Comparison of ENCODE assay signal across 7 cellular contexts in the genomic region with DNA sequence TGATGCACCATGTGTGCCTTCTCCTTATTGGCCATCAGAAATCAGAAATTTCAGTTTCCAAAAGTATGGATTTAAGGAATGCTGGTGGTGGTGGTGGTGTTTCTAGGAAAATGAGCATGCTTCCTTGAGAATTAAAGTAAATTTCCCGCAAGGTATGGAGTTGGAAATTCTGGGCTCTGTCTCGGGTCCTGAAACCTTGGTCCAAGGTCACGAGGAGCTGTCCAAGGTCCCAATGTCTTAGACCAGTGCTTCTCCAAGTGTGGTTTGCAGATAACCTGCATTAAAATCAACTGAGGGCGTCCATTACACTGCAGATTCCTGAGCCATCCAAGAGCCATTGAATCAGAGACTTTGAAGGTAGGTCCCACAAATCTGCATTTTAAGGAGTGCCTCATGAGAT.
DNase-seq lines count a peak whose midpoint lies in the region; ATAC-seq and TF ChIP-seq lines count a peak whose summit lies in the region.

No MANE protein-coding gene starts in this region.

- H3K4me3 ChIP-seq in GM23338 = no peak overlapping the region
- H3K4me3 ChIP-seq in brain microvascular endothelial cell (ENCODE audit: low read depth, low read length) = no peak overlapping the region

- peaks cover 4% of the 10 kb centered on the region for H3K27me3 Mint-ChIP-seq in GM23338 (ENCODE audit: insufficient read depth, low read depth, poor library complexity)
- H3K27me3 Mint-ChIP-seq in naive thymus-derived CD8-positive, alpha-beta T cell = peaks cover 20 to 51% (median 42%) of the 10 kb centered on the region in 5 donors

- H3K27ac Mint-ChIP-seq in GM23338 = no peak overlapping the region
- H3K27ac Mint-ChIP-seq in naive thymus-derived CD8-positive, alpha-beta T cell = no peak overlapping the region

- no peaks in the 10 kb centered on the region; the same call in 1 of the 2 replicates for H3F3A ChIP-seq in GM23338 (replicated peaks; ENCODE audit: low read depth)

- no peaks in the 10 kb centered on the region for H3K9me3 Mint-ChIP-seq in GM23338
- H3K9me3 Mint-ChIP-seq in naive thymus-derived CD8-positive, alpha-beta T cell = peaks cover 0 to 4% (median 0%) of the 10 kb centered on the region in 9 donors

- no peaks in the 10 kb centered on the region for H3K9me2 ChIP-seq in GM23338 (ENCODE audit: insufficient read depth)

- in situ Hi-C loops in brain microvascular endothelial cell (cut with HindIII; ENCODE audit: low pct_ligation_motif_present, low sequenced_read_pairs) = no loop called here

- H3K4me3 Mint-ChIP-seq in GM23338 = no peak overlapping the region
- no peak overlapping the region for H3K4me3 Mint-ChIP-seq in naive thymus-derived CD8-positive, alpha-beta T cell

- no peaks in the 10 kb centered on the region for H3K36me3 ChIP-seq in GM23338 (ENCODE audit: insufficient read depth)
- no peaks in the 10 kb centered on the region for H3K36me3 ChIP-seq in brain microvascular endothelial cell (replicated peaks)

- H3K27ac ChIP-seq in GM23338 (ENCODE audit: low read depth) (no peak overlapping the region), brain microvascular endothelial cell (no peak overlapping the region)

- H2AFZ ChIP-seq in GM23338 = no peak overlapping the region

- no peak overlapping the region for H3K4me2 ChIP-seq in GM23338

- peaks cover 5% of the 10 kb centered on the region for H3K4me1 ChIP-seq in GM23338 (ENCODE audit: insufficient read depth)

- intact Hi-C loops in posterior vena cava (cut with DNase I) = no loop called here

- DNase-seq in GM23338 (ENCODE audit: low spot score) = peak; percentile 91
- peak; percentile 44 for DNase-seq in NAMALWA (ENCODE audit: low spot score)
- DNase-seq in brain microvascular endothelial cell = peak; percentile 34
- DNase-seq in naive thymus-derived CD8-positive, alpha-beta T cell = peak in 7 of 10 donors; percentile 14 to 35 (median 23)
- no peak for DNase-seq in posterior vena cava (ENCODE audit: low spot score)
- DNase-seq in stimulated activated CD4-positive, alpha-beta T cell treated with anti-CD3 and anti-CD28 coated beads, Interleukin-15, amount 100 ng/mL, for 24 hours = no peak
- DNase-seq in hippocampal formation (lab: John Stamatoyannopoulos, UW) = no peak

- no peaks in the 10 kb centered on the region for H3K4me1 Mint-ChIP-seq in GM23338
- H3K4me1 Mint-ChIP-seq in naive thymus-derived CD8-positive, alpha-beta T cell = peaks cover 6 to 15% (median 12%) of the 10 kb centered on the region in 4 donors

- POLR2A ChIA-PET in naive thymus-derived CD8-positive, alpha-beta T cell (lab: Charles Lee) = no interaction called here

- ATAC-seq in GM23338 = peak; percentile 5; the same call in 2 of the 3 replicates
- no peak for ATAC-seq in naive thymus-derived CD8-positive, alpha-beta T cell

- TF ChIP-seq CTCF in GM23338 (conservative IDR thresholded peaks at IDR 0.05; ENCODE audit: low read depth in 2 of 2) (no peak), brain microvascular endothelial cell (IDR thresholded peaks at IDR 0.05; ENCODE audit: low read depth, low read length, missing control alignments) (no peak)

- no peaks in the 10 kb centered on the region for H3K27me3 ChIP-seq in GM23338 (ENCODE audit: insufficient read depth)
- H3K27me3 ChIP-seq in brain microvascular endothelial cell (replicated peaks) = no peaks in the 10 kb centered on the region

- no peaks in the 10 kb centered on the region; the same call in 1 of the 2 replicates for H4K20me1 ChIP-seq in GM23338 (replicated peaks; ENCODE audit: insufficient read depth)

- H3K36me3 Mint-ChIP-seq in GM23338 (ENCODE audit: low read depth) = no peaks in the 10 kb centered on the region
- H3K36me3 Mint-ChIP-seq in naive thymus-derived CD8-positive, alpha-beta T cell = no peaks in the 10 kb centered on the region

- H3K79me2 ChIP-seq in GM23338 (replicated peaks; ENCODE audit: insufficient read depth) = no peaks in the 10 kb centered on the region

TF ChIP-seq in GM23338, 12 proteins besides CTCF, POLR2A, EP300 and RAD21 (continues in another document):
- TF ChIP-seq NANOG (IDR thresholded peaks at IDR 0.05; ENCODE audit: borderline replicate concordance) (no peak), EZH2 (IDR thresholded peaks at IDR 0.05; ENCODE audit: low read depth, unreplicated experiment) (no peak), POLR2AphosphoS5 (IDR thresholded peaks at IDR 0.05; ENCODE audit: low read depth) (no peak), JUNB (IDR thresholded peaks at IDR 0.05; ENCODE audit: unreplicated experiment) (no peak)
- TF ChIP-seq, protein P1, sequence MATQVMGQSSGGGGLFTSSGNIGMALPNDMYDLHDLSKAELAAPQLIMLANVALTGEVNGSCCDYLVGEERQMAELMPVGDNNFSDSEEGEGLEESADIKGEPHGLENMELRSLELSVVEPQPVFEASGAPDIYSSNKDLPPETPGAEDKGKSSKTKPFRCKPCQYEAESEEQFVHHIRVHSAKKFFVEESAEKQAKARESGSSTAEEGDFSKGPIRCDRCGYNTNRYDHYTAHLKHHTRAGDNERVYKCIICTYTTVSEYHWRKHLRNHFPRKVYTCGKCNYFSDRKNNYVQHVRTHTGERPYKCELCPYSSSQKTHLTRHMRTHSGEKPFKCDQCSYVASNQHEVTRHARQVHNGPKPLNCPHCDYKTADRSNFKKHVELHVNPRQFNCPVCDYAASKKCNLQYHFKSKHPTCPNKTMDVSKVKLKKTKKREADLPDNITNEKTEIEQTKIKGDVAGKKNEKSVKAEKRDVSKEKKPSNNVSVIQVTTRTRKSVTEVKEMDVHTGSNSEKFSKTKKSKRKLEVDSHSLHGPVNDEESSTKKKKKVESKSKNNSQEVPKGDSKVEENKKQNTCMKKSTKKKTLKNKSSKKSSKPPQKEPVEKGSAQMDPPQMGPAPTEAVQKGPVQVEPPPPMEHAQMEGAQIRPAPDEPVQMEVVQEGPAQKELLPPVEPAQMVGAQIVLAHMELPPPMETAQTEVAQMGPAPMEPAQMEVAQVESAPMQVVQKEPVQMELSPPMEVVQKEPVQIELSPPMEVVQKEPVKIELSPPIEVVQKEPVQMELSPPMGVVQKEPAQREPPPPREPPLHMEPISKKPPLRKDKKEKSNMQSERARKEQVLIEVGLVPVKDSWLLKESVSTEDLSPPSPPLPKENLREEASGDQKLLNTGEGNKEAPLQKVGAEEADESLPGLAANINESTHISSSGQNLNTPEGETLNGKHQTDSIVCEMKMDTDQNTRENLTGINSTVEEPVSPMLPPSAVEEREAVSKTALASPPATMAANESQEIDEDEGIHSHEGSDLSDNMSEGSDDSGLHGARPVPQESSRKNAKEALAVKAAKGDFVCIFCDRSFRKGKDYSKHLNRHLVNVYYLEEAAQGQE (IDR thresholded peaks at IDR 0.05; ENCODE audit: unreplicated experiment) = peak; percentile 97
- TF ChIP-seq, protein P2, sequence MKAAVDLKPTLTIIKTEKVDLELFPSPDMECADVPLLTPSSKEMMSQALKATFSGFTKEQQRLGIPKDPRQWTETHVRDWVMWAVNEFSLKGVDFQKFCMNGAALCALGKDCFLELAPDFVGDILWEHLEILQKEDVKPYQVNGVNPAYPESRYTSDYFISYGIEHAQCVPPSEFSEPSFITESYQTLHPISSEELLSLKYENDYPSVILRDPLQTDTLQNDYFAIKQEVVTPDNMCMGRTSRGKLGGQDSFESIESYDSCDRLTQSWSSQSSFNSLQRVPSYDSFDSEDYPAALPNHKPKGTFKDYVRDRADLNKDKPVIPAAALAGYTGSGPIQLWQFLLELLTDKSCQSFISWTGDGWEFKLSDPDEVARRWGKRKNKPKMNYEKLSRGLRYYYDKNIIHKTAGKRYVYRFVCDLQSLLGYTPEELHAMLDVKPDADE (IDR thresholded peaks at IDR 0.05) = no peak

Comparison
In these comparisons a context has a peak if more than half of its experiments do, and no peak if none do; other contexts are left out.
1. DNase-seq: peak in GM23338 (single experiment), NAMALWA (single experiment), brain microvascular endothelial cell (single experiment) and naive thymus-derived CD8-positive, alpha-beta T cell (7 of 10); none in posterior vena cava (single experiment), stimulated activated CD4-positive, alpha-beta T cell treated with anti-CD3 and anti-CD28 coated beads, Interleukin-15, amount 100 ng/mL, for 24 hours (single experiment) and hippocampal formation (0 of 2).